ENCODE assay signal across 8 cellular contexts in genomic region chr1:165598676-165599059, GRCh38. TPM values are rescaled to one million over a fixed set of nuclear protein-coding genes. Genes with fewer than 3 reads are reported as not detected.
DNase-seq lines count a peak whose midpoint lies in the region; ATAC-seq, FAIRE-seq and TF ChIP-seq lines count a peak whose summit lies in the region.

No MANE protein-coding gene starts in this region.

- peaks cover 0 to 12% (median 0%) of the 10 kb centered on the region in 4 donors for H3K4me1 ChIP-seq in Peyer's patch

- DNase-seq in NCI-H1092 treated with DMSO at 0.1 percent for 48 hours (lab: John Stamatoyannopoulos, UW) (peak; percentile 28), NCI-H1092 (lab: John Stamatoyannopoulos, UW) (no peak), Peyer's patch (no peak), fibroblast of mammary gland (ENCODE audit: low read depth) (no peak), retinal pigment epithelial cell (ENCODE audit: low read depth) (no peak), urothelium cell line (ENCODE audit: low spot score) (no peak), HuH-7.5 (ENCODE audit: low spot score) (no peak)

- no peaks in the 10 kb centered on the region for H3K27me3 ChIP-seq in Peyer's patch

- no peak for TF ChIP-seq CTCF in Peyer's patch (IDR thresholded peaks at IDR 0.05)
- TF ChIP-seq CTCF in fibroblast of mammary gland (conservative IDR thresholded peaks at IDR 0.05; ENCODE audit: control insufficient read depth, insufficient read depth, low read depth, low read length): no peak
- TF ChIP-seq CTCF in retinal pigment epithelial cell (conservative IDR thresholded peaks at IDR 0.05; ENCODE audit: low read depth, low read length): no peak

- no peaks in the 10 kb centered on the region for H3K9me3 ChIP-seq in Peyer's patch

- no peaks in the 10 kb centered on the region for H3K36me3 ChIP-seq in Peyer's patch

- peak overlapping the region; percentile 39 to 74 (median 60) for H3K27ac ChIP-seq in Peyer's patch

- TF ChIP-seq POLR2A in Peyer's patch (IDR thresholded peaks at IDR 0.05): no peak

- no peak for ATAC-seq in GM21390 (IDR thresholded peaks at IDR 0.05; ENCODE audit: unreplicated experiment)

- no peak for FAIRE-seq in urothelium cell line (lab: Jason Lieb, UNC)

- H3K4me3 ChIP-seq in Peyer's patch: peak overlapping the region; percentile 46 to 66 (median 56)
- H3K4me3 ChIP-seq in fibroblast of mammary gland (ENCODE audit: control insufficient read depth, low read depth, low read length): peak overlapping the region; percentile 62
- peak overlapping the region; percentile 65 for H3K4me3 ChIP-seq in retinal pigment epithelial cell (ENCODE audit: low read length)

RNA-seq across cellular contexts. Expression of gene MGST3, which starts 32.4 kb away (rescaled TPM):
- 100 to 1,000 TPM in 3 of 4 donors, 10 to 100 TPM in 1; 47.0 to 513 (median 407) TPM for total RNA-seq in Peyer's patch

RNA-seq across cellular contexts. Expression of gene LRRC52, which starts 54.9 kb away (rescaled TPM):
- total RNA-seq in Peyer's patch: not detected
